ENCODE assay signal across 17 cellular contexts in the genomic region with DNA sequence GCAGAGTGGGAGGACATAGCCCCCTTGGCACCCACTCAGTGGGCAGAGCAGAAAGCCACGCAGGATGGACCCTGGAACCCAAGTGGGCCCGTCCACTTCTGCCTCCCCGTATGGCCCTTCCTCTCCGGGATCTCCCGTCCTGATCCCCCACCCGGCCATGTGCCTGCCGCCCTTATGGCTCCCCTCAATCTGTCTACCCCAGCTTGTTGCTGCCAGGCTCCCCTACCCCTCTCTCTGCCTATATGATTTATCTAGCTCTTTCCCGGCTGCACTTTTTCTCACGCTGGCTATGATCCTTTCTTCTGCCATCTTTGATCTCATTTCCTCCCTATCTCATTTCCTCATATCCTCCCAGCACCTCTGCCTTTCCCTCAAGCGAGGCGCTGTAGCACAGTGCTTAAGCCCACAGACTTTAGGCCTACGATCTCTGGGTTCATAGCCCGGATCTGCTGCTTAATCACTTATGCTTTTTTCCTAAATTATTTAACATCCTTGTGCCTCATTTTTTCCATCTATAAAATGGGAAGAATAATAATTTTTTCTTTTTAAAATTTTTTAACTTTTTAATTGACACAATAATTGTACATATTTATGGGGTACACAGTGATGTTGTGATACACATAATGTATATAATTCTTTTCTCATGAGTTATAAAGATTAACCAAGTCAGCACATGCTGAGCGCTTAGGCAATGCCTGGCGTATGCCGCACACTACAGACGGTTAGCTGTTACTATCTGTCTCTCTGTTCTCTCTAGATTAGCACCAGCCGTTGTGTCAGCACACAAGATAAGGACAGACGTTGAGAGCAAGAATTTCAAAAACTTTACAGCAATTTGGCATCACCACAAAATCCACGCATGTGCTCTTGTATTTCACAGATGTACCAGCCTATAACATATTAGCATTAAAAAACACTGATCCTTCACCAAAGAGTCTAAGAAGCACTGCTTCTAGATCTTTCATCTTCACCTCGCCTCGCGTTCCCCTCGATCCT. TPM values are rescaled to one million over a fixed set of nuclear protein-coding genes. Genes with fewer than 3 reads are reported as not detected.
DNase-seq lines count a peak whose midpoint lies in the region; TF ChIP-seq lines count a peak whose summit lies in the region.
"Had no signal": no experiment of that assay in that cellular context is flagged by ENCODE, and none has a peak within 500 bp of the region (broad histone marks: within the 10 kb centered on the region; RNA-seq: fewer than 3 reads in every experiment).

No MANE protein-coding gene starts in this region.

- H3K36me3 Mint-ChIP-seq in neural progenitor cell (peaks cover 4% of the 10 kb centered on the region), immature natural killer cell (no peaks in the 10 kb centered on the region)

- no peaks in the 10 kb centered on the region for H3K9me3 Mint-ChIP-seq in neural progenitor cell
- H3K9me3 Mint-ChIP-seq in immature natural killer cell: no peaks in the 10 kb centered on the region
- H3K9me3 Mint-ChIP-seq: activated naive CD8-positive, alpha-beta T cell treated with anti-CD3 and anti-CD28 coated beads for 36 hours had no signal

- peak overlapping the region; percentile 40 to 82 (median 80) for H3K27ac ChIP-seq in esophagus muscularis mucosa (replicated peaks in 1 of 4)
- H3K27ac ChIP-seq in neural progenitor cell: no peak overlapping the region
- H3K27ac ChIP-seq in substantia nigra (ENCODE audit: low read depth, low read length, poor library complexity, severe bottlenecking): no peak overlapping the region
- H3K27ac ChIP-seq: parathyroid adenoma had no signal

- TF ChIP-seq CTCF in esophagus muscularis mucosa (IDR thresholded peaks at IDR 0.05) (no peak), neural progenitor cell (IDR thresholded peaks at IDR 0.05) (no peak)

- peaks cover 0 to 14% (median 0%) of the 10 kb centered on the region in 4 donors for H3K27me3 ChIP-seq in esophagus muscularis mucosa
- H3K27me3 ChIP-seq in neural progenitor cell: no peaks in the 10 kb centered on the region

- no peak overlapping the region for H2AFZ ChIP-seq in neural progenitor cell (replicated peaks)
- H2AFZ ChIP-seq: parathyroid adenoma had no signal

- no peaks in the 10 kb centered on the region for H3K9me3 ChIP-seq in esophagus muscularis mucosa
- H3K9me3 ChIP-seq in neural progenitor cell (ENCODE audit: low read depth): no peaks in the 10 kb centered on the region

- H3K9ac ChIP-seq in neural progenitor cell: no peak overlapping the region
- H3K9ac ChIP-seq: parathyroid adenoma had no signal

- intact Hi-C loops in esophagus muscularis mucosa (cut with DNase I): loop anchor here (5.0 kb wide), 1 partner anchor 58 kb away; no protein-coding TSS in a partner anchor

- no peaks in the 10 kb centered on the region for H3K79me2 ChIP-seq in neural progenitor cell (ENCODE audit: low read depth)

- H3F3A ChIP-seq in neural progenitor cell (ENCODE audit: low read depth): no peaks in the 10 kb centered on the region

- H3K27ac Mint-ChIP-seq in neural progenitor cell: peak overlapping the region; percentile 12
- no peak overlapping the region for H3K27ac Mint-ChIP-seq in immature natural killer cell
- H3K27ac Mint-ChIP-seq: activated naive CD8-positive, alpha-beta T cell treated with anti-CD3 and anti-CD28 coated beads for 36 hours; CD14-positive monocyte had no signal

- TF ChIP-seq EP300 in esophagus muscularis mucosa (IDR thresholded peaks at IDR 0.05): no peak

- no peak for TF ChIP-seq POLR2A in esophagus muscularis mucosa (IDR thresholded peaks at IDR 0.05; ENCODE audit: low read depth)

- DNase-seq in Kasumi-1 (lab: John Stamatoyannopoulos, UW) (peak; percentile 30 to 54), SK-MEL-5 (ENCODE audit: low read depth, low spot score) (peak; percentile 22), esophagus muscularis mucosa (ENCODE audit: extremely low spot score) (no peak), neural progenitor cell (ENCODE audit: low spot score) (no peak), substantia nigra (lab: John Stamatoyannopoulos, UW) (no peak), immature natural killer cell (no peak), COLO829 (ENCODE audit: low spot score) (no peak), T-helper 1 cell (no peak)
- DNase-seq: activated naive CD8-positive, alpha-beta T cell treated with anti-CD3 and anti-CD28 coated beads for 36 hours; H7; NK-92 treated with Interleukin-12 subunit alpha and Interleukin-12 subunit beta, amount 100 ng/mL, for 24 hours; SIG-M5 had no signal

- H3K36me3 ChIP-seq in esophagus muscularis mucosa (peaks cover 0 to 5% (median 0%) of the 10 kb centered on the region in 4 donors), neural progenitor cell (no peaks in the 10 kb centered on the region)

- H3K4me3 ChIP-seq in esophagus muscularis mucosa (no peak overlapping the region), neural progenitor cell (no peak overlapping the region)
- H3K4me3 ChIP-seq: smooth muscle cell had no signal

- in situ Hi-C loops in SK-MEL-5 (cut with HindIII; ENCODE audit: low pct_unique_long_range_greater_than_20kb, low sequenced_read_pairs): no loop called here

- H3K4me1 ChIP-seq in esophagus muscularis mucosa (peaks cover 68 to 84% (median 78%) of the 10 kb centered on the region in 4 donors), neural progenitor cell (peaks cover 9% of the 10 kb centered on the region)

- H3K4me3 Mint-ChIP-seq in neural progenitor cell (no peak overlapping the region), immature natural killer cell (no peak overlapping the region)
- H3K4me3 Mint-ChIP-seq: activated naive CD8-positive, alpha-beta T cell treated with anti-CD3 and anti-CD28 coated beads for 36 hours had no signal

- peaks cover 18% of the 10 kb centered on the region for H3K27me3 Mint-ChIP-seq in neural progenitor cell (ENCODE audit: insufficient read depth, low read depth)
- peaks cover 12 to 15% (median 14%) of the 10 kb centered on the region in 3 donors for H3K27me3 Mint-ChIP-seq in immature natural killer cell (ENCODE audit: low read depth in 3 of 3)

- WGBS in esophagus muscularis mucosa: 72% methylated on average over 24 of the region's 24 CpGs

- H3K4me1 Mint-ChIP-seq in neural progenitor cell: peaks cover 28% of the 10 kb centered on the region
- H3K4me1 Mint-ChIP-seq in immature natural killer cell: no peaks in the 10 kb centered on the region

- H4K20me1 ChIP-seq in neural progenitor cell (ENCODE audit: low read depth): peaks cover 3% of the 10 kb centered on the region

- no peak overlapping the region for H3K4me2 ChIP-seq in neural progenitor cell
- H3K4me2 ChIP-seq: smooth muscle cell had no signal

RNA-seq across cellular contexts. Expression of gene KCNH2, which starts 18.1 kb away (rescaled TPM):
- total RNA-seq in SK-MEL-5 (2014; rRNA removed; shearing (Covaris generic)): 0.05 and 0.37 TPM in 2 replicates
- polyA plus RNA-seq in SK-MEL-5 (2015; cell fraction: cytosol; rRNA removed): 0.14 and 0.27 TPM in 2 replicates
- 0.54 TPM in 1 of 2 replicates, not detected in the other for polyA plus RNA-seq in SK-MEL-5 (2015; cell fraction: nucleus; rRNA removed)
- total RNA-seq in esophagus muscularis mucosa (10 to 100 TPM; 29.8 to 71.7 (median 42.5) TPM), neural progenitor cell (ENCODE audit: low replicate concordance) (2.6 and 11.1 TPM in 2 replicates)
- polyA plus RNA-seq in immature natural killer cell: not detected
- total RNA-seq: glomerular endothelial cell had no signal
- polyA plus RNA-seq: CD14-positive monocyte had no signal

RNA-seq across cellular contexts. Expression of gene NOS3, which starts 30.8 kb away (rescaled TPM):
- total RNA-seq in SK-MEL-5 (2014; rRNA removed; shearing (Covaris generic)): 0.03 TPM in 1 of 2 replicates, not detected in the other
- polyA plus RNA-seq in SK-MEL-5 (2015; cell fraction: cytosol; rRNA removed): not detected in 2 replicates
- not detected in 2 replicates for polyA plus RNA-seq in SK-MEL-5 (2015; cell fraction: nucleus; rRNA removed)
- total RNA-seq in esophagus muscularis mucosa: 10 to 100 TPM in 3 of 4 donors, 1 to 10 TPM in 1; 3.7 to 20.2 (median 16.2) TPM
- 1.3 and 11.0 TPM in 2 replicates for total RNA-seq in neural progenitor cell (ENCODE audit: low replicate concordance)
- 1 to 10 TPM in 2 of 3 donors, under 1 TPM in 1; 0.21 to 4.9 (median 2.4) TPM for polyA plus RNA-seq in immature natural killer cell
- total RNA-seq: chondrocyte had no signal

Comparison
In these comparisons a context has a peak if more than half of its experiments do, and no peak if none do; other contexts are left out.
1. DNase-seq: peak in Kasumi-1 (2 of 2) and SK-MEL-5 (single experiment); none in esophagus muscularis mucosa (single experiment), neural progenitor cell (single experiment), substantia nigra (0 of 49), immature natural killer cell (0 of 3), COLO829 (single experiment) and T-helper 1 cell (0 of 5).
2. H3K27ac ChIP-seq: peak in esophagus muscularis mucosa (4 of 4); none in neural progenitor cell (single experiment) and substantia nigra (single experiment).